In the genomic region with DNA sequence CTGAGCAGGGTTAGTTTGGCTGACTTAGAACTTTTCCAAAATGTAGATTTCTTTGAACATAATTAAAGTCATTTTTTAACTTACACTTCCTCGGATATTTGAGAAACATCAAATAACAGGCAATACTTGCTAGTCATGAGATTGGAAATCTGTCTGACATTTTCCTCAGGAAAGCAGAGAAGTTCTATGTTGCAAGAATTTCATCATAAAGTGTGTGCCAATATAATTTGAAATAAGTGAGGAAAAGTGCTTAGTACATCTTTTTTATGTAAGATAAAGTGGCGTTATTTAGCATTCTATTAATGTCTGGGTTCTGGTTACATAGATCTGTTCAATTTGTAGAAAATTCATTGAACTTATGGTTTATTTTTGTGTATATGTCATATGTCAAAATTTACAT, we compare ENCODE assay signal across 23 cellular contexts. TPM values are rescaled to one million over a fixed set of nuclear protein-coding genes. Genes with fewer than 3 reads are reported as not detected.
"Had no signal": no experiment of that assay in that cellular context is flagged by ENCODE, and none has a peak within 500 bp of the region (broad histone marks: within the 10 kb centered on the region; RNA-seq: fewer than 3 reads in every experiment).

No MANE protein-coding gene starts in this region.

- H3K27ac ChIP-seq: epithelial cell of prostate, thoracic aorta had no signal

- H3K4me1 Mint-ChIP-seq: activated B cell treated with CpG ODN at 0.5 μM for 24 hours; activated CD4-positive, alpha-beta T cell treated with anti-CD3 and anti-CD28 coated beads, Interleukin-2, amount 10 ng/mL, durations not matched to agents 24 days and 14 days; activated T-helper 17 cell treated with anti-CD3 and anti-CD28 coated beads, Interleukin-2, amount 50 U/mL, for 72 hours had no signal

- H3K4me3 ChIP-seq: adrenal gland, left lung, thoracic aorta had no signal

- H3K27me3 ChIP-seq: adrenal gland, left lung had no signal

- H3K9me3 ChIP-seq: adrenal gland, left lung, thoracic aorta had no signal

- ATAC-seq: activated T-helper 17 cell treated with anti-CD3 and anti-CD28 coated beads, Interleukin-2, amount 50 U/mL, for 72 hours; effector memory CD8-positive, alpha-beta T cell; left lung; stimulated activated naive CD8-positive, alpha-beta T cell treated with anti-CD3 and anti-CD28 coated beads, Interleukin-15, amount 100 ng/mL, for 72 hours had no signal

- H3K4me3 Mint-ChIP-seq: activated B cell treated with CpG ODN at 0.5 μM for 24 hours; activated CD4-positive, alpha-beta T cell treated with anti-CD3 and anti-CD28 coated beads, Interleukin-2, amount 10 ng/mL, durations not matched to agents 24 days and 14 days; activated naive CD4-positive, alpha-beta T cell treated with anti-CD3 and anti-CD28 coated beads for 36 hours; activated T-helper 17 cell treated with anti-CD3 and anti-CD28 coated beads, Interleukin-2, amount 50 U/mL, for 72 hours; central memory CD8-positive, alpha-beta T cell; dendritic cell treated with granulocyte-macrophage colony-stimulating factor and Interleukin-4, amounts not matched to agents 40 ng/mL and 50 ng/mL, for 4 days; effector memory CD8-positive, alpha-beta T cell; nephron; stimulated activated naive CD8-positive, alpha-beta T cell treated with anti-CD3 and anti-CD28 coated beads, Interleukin-15, amount 100 ng/mL, for 72 hours had no signal

- FAIRE-seq: urothelium cell line had no signal

- H3K27ac Mint-ChIP-seq: activated B cell treated with CpG ODN at 0.5 μM for 24 hours; activated CD4-positive, alpha-beta T cell treated with anti-CD3 and anti-CD28 coated beads, Interleukin-2, amount 10 ng/mL, durations not matched to agents 24 days and 14 days; activated naive CD4-positive, alpha-beta T cell treated with anti-CD3 and anti-CD28 coated beads for 36 hours; activated T-helper 17 cell treated with anti-CD3 and anti-CD28 coated beads, Interleukin-2, amount 50 U/mL, for 72 hours; dendritic cell treated with granulocyte-macrophage colony-stimulating factor and Interleukin-4, amounts not matched to agents 40 ng/mL and 50 ng/mL, for 4 days; effector memory CD8-positive, alpha-beta T cell; stimulated activated naive CD8-positive, alpha-beta T cell treated with anti-CD3 and anti-CD28 coated beads, Interleukin-15, amount 100 ng/mL, for 72 hours had no signal

- H3K36me3 ChIP-seq: thoracic aorta had no signal

- H3K27me3 Mint-ChIP-seq: activated B cell treated with CpG ODN at 0.5 μM for 24 hours; activated CD4-positive, alpha-beta T cell treated with anti-CD3 and anti-CD28 coated beads, Interleukin-2, amount 10 ng/mL, durations not matched to agents 24 days and 14 days; activated T-helper 17 cell treated with anti-CD3 and anti-CD28 coated beads, Interleukin-2, amount 50 U/mL, for 72 hours; central memory CD8-positive, alpha-beta T cell; dendritic cell treated with granulocyte-macrophage colony-stimulating factor and Interleukin-4, amounts not matched to agents 40 ng/mL and 50 ng/mL, for 4 days; effector memory CD8-positive, alpha-beta T cell; stimulated activated naive CD8-positive, alpha-beta T cell treated with anti-CD3 and anti-CD28 coated beads, Interleukin-15, amount 100 ng/mL, for 72 hours had no signal

- H3K9me3 Mint-ChIP-seq: activated B cell treated with CpG ODN at 0.5 μM for 24 hours; activated CD4-positive, alpha-beta T cell treated with anti-CD3 and anti-CD28 coated beads, Interleukin-2, amount 10 ng/mL, durations not matched to agents 24 days and 14 days; activated naive CD4-positive, alpha-beta T cell treated with anti-CD3 and anti-CD28 coated beads for 36 hours; activated T-helper 17 cell treated with anti-CD3 and anti-CD28 coated beads, Interleukin-2, amount 50 U/mL, for 72 hours; central memory CD8-positive, alpha-beta T cell; dendritic cell treated with granulocyte-macrophage colony-stimulating factor and Interleukin-4, amounts not matched to agents 40 ng/mL and 50 ng/mL, for 4 days; effector memory CD8-positive, alpha-beta T cell; nephron; stimulated activated naive CD8-positive, alpha-beta T cell treated with anti-CD3 and anti-CD28 coated beads, Interleukin-15, amount 100 ng/mL, for 72 hours had no signal

- DNase-seq: activated B cell treated with CpG ODN at 0.5 μM for 24 hours; activated CD4-positive, alpha-beta T cell treated with anti-CD3 and anti-CD28 coated beads, Interleukin-2, amount 10 ng/mL, durations not matched to agents 24 days and 14 days; activated CD8-positive, alpha-beta memory T cell treated with anti-CD3 and anti-CD28 coated beads for 24 hours; activated naive CD4-positive, alpha-beta T cell treated with anti-CD3 and anti-CD28 coated beads for 36 hours; adrenal gland; effector memory CD8-positive, alpha-beta T cell; foreskin fibroblast; head of caudate nucleus; left lung; mesenchymal stem cell; stimulated activated CD4-positive, alpha-beta T cell treated with anti-CD3 and anti-CD28 coated beads, Interleukin-15, amount 100 ng/mL, for 24 hours; stimulated activated CD4-positive, alpha-beta T cell treated with anti-CD3 and anti-CD28 coated beads, Interleukin-4, amount 100 ng/mL, for 4 hours; stimulated activated naive CD8-positive, alpha-beta T cell treated with anti-CD3 and anti-CD28 coated beads, Interleukin-15, amount 100 ng/mL, for 72 hours; T-helper 1 cell had no signal

RNA-seq across cellular contexts. Expression of a gene that starts 48.7 kb away (rescaled TPM):
- total RNA-seq: activated B cell treated with CpG ODN at 0.5 μM for 24 hours; activated CD4-positive, alpha-beta T cell treated with anti-CD3 and anti-CD28 coated beads, Interleukin-2, amount 10 ng/mL, durations not matched to agents 24 days and 14 days; activated naive CD4-positive, alpha-beta T cell treated with anti-CD3 and anti-CD28 coated beads for 36 hours; activated T-helper 17 cell treated with anti-CD3 and anti-CD28 coated beads, Interleukin-2, amount 50 U/mL, for 72 hours; osteoblast; skeletal muscle tissue had no signal
